In the genomic region with DNA sequence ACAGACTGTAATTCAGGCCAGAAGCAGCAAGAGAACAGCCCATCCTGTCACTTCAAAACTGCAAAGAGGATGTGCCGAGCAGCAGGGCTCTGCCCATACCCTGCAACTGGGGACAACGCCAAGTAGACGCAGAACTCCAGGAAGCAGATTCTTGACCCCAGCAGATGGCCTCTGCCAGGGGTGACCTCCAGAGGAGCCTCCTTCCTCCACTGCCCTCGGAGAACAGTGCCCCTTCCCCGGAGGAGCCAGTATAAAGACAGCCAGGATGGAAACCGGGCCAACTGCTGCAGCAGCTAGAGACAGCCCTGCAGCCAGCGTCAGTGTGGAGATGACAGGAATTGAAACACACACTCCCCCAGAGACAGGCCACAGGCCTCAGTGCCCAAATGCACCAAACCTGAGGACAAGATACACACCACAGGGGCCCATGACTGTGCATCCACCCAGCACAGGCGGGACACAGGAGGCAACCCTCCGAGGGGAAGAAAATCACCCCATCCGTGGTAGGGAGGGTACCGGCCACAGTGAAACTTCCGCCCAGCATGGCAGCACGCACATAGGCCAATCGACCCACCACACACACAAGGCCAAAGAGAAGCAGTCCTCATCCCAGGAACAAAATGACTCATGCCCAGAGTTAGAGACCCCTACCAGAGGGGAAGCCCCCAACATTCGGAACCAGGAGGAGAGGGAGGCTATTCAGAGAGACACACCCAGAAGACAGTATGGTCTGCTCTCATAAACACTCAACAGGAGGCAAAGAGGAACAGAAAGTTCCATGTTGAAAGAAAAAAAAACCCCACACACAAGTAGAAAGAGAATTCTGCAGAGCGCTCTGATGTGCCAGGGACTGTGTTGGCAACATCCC, we compare ENCODE assay signal across 8 cellular contexts. TPM values are rescaled to one million over a fixed set of nuclear protein-coding genes. Genes with fewer than 3 reads are reported as not detected.
A peak's percentile ranks its signal among the peaks of the same experiment; 100 is the strongest.
DNase-seq lines count a peak whose midpoint lies in the region; ATAC-seq and TF ChIP-seq lines count a peak whose summit lies in the region.

No MANE protein-coding gene starts in this region.

- no TSS peak for BruUV-seq in HCT116 (replicated peaks; lab: Mats Ljungman, UMichigan)

- peaks cover 0 to 5% of the 10 kb centered on the region in 2 experiments; a peak in 1 of 4 replicates for H3K36me3 ChIP-seq in HCT116 (ENCODE audit: control insufficient read depth in 1 of 2, insufficient read depth in 2 of 2, low read length in 2 of 2)
- H3K36me3 ChIP-seq in OCI-LY3 (replicated peaks; ENCODE audit: low read depth, low read length) = peaks cover 22% of the 10 kb centered on the region
- H3K36me3 ChIP-seq in neuronal stem cell (replicated peaks in 1 of 2; ENCODE audit: control insufficient read depth in 2 of 2, insufficient read depth in 2 of 2, low read length in 2 of 2) = no peaks in the 10 kb centered on the region

- no peak for TF ChIP-seq RAD21 in HCT116 (IDR thresholded peaks at IDR 0.05; ENCODE audit: low read depth)

- no peak overlapping the region for H2AK5ac ChIP-seq in neuronal stem cell (ENCODE audit: low read depth, low read length)

- TF ChIP-seq CTCF in HCT116 (IDR thresholded peaks at IDR 0.05 in 2 of 3, conservative IDR thresholded peaks at IDR 0.05 in 1 of 3; ENCODE audit: borderline replicate concordance in 1 of 3, insufficient read depth in 1 of 3, low read depth in 2 of 3, low read length in 2 of 3) (no peak), OCI-LY3 (IDR thresholded peaks at IDR 0.05; ENCODE audit: low read depth, low read length) (no peak)

- no peak overlapping the region for H2AFZ ChIP-seq in HCT116 (ENCODE audit: low read depth, low read length, poor library complexity, severe bottlenecking)
- H2AFZ ChIP-seq in OCI-LY3 (ENCODE audit: low read depth, low read length) = no peak overlapping the region
- H2AFZ ChIP-seq in neuronal stem cell (ENCODE audit: low read length) = peak overlapping the region; percentile 32

- peak overlapping the region; percentile 6 for H3K18ac ChIP-seq in neuronal stem cell (ENCODE audit: low read length)

- RAD21 ChIA-PET in HCT116 (lab: Charles Lee; ENCODE audit: low non-redundant PET in 1 of 2, low total read pairs in 2 of 2, uncharacterized antibody in 2 of 2, unreplicated experiment in 2 of 2) = no interaction called here

- H4K91ac ChIP-seq in neuronal stem cell (ENCODE audit: low read depth, low read length, poor library complexity) = no peak overlapping the region

- H3K4me3 ChIP-seq in HCT116 (replicated peaks in 1 of 2; ENCODE audit: low read depth in 1 of 2, low read length in 2 of 2) (no peak overlapping the region), OCI-LY3 (ENCODE audit: low read length) (peak overlapping the region; percentile 91), neuronal stem cell (ENCODE audit: low read length in 2 of 2) (no peak overlapping the region)

- ATAC-seq in GM18502 (IDR thresholded peaks at IDR 0.05; ENCODE audit: poor library complexity, unreplicated experiment) = peak; percentile 41
- no peak for ATAC-seq in HCT116

- H3K9me3 ChIP-seq in HCT116 (ENCODE audit: control insufficient read depth in 1 of 2, insufficient read depth in 1 of 2, low read depth in 1 of 2, low read length in 2 of 2) (no peaks in the 10 kb centered on the region), OCI-LY3 (ENCODE audit: insufficient read depth, low read length) (no peaks in the 10 kb centered on the region), neuronal stem cell (replicated peaks in 1 of 2; ENCODE audit: control insufficient read depth in 2 of 2, insufficient read depth in 1 of 2, low read depth in 1 of 2, low read length in 2 of 2) (no peaks in the 10 kb centered on the region)

- CTCF ChIA-PET in HCT116 (lab: Charles Lee) = interaction anchor here (2.5 to 3.6 kb wide), 2 partner anchors 116 to 117 kb away, joined by 34 to 62 read pairs; no protein-coding TSS in a partner anchor

- no peaks in the 10 kb centered on the region for H3K9me2 ChIP-seq in HCT116 (ENCODE audit: insufficient read depth)

- peak overlapping the region; percentile 24; the same call in 1 of the 2 replicates for H3K27ac ChIP-seq in HCT116 (ENCODE audit: low read depth, low read length)
- peak overlapping the region; percentile 93 for H3K27ac ChIP-seq in OCI-LY3 (ENCODE audit: low read length)
- no peak overlapping the region for H3K27ac ChIP-seq in neuronal stem cell (replicated peaks; ENCODE audit: low read length)

- H2BK12ac ChIP-seq in neuronal stem cell (ENCODE audit: low read length) = no peak overlapping the region

- H3K9ac ChIP-seq in HCT116 (ENCODE audit: low read length) = peak overlapping the region; percentile 100
- peak overlapping the region; percentile 93 for H3K9ac ChIP-seq in OCI-LY3 (ENCODE audit: low read length)
- H3K9ac ChIP-seq in neuronal stem cell (ENCODE audit: low read depth, low read length, poor library complexity) = peak overlapping the region; percentile 56

- no peak for TF ChIP-seq POLR2A in HCT116 (IDR thresholded peaks at IDR 0.05; ENCODE audit: borderline replicate concordance, extremely low read depth, insufficient read depth, insufficient read length)

- H2BK15ac ChIP-seq in neuronal stem cell (ENCODE audit: low read length) = no peak overlapping the region

- DNase-seq in HCT116 (ENCODE audit: low read depth, low spot score) = no peak
- DNase-seq in dermis blood vessel endothelial cell = peak; percentile 74
- no peak for DNase-seq in neuronal stem cell (ENCODE audit: low spot score)
- no peak for DNase-seq in DMS53 treated with DMSO at 0.1 percent for 48 hours (lab: John Stamatoyannopoulos, UW; ENCODE audit: unreplicated experiment)
- DNase-seq in midbrain (lab: John Stamatoyannopoulos, UW) = no peak
- no peak for DNase-seq in HuH-7.5 (ENCODE audit: low spot score)

- H3K4me2 ChIP-seq in HCT116 (ENCODE audit: low read length) = peak overlapping the region; percentile 100
- peak overlapping the region; percentile 99 for H3K4me2 ChIP-seq in OCI-LY3 (ENCODE audit: low read length)
- no peak overlapping the region for H3K4me2 ChIP-seq in neuronal stem cell (ENCODE audit: insufficient read depth, low read length, poor library complexity, severe bottlenecking)

- H3K79me1 ChIP-seq in neuronal stem cell (ENCODE audit: low read depth, low read length) = peaks cover 5% of the 10 kb centered on the region

- no peak overlapping the region for H4K8ac ChIP-seq in neuronal stem cell (ENCODE audit: low read depth, low read length)

- no peak overlapping the region for H3K23ac ChIP-seq in neuronal stem cell (ENCODE audit: low read depth, low read length, poor library complexity)

- no peak overlapping the region for H2BK120ac ChIP-seq in neuronal stem cell (ENCODE audit: low read depth, low read length)

- intact Hi-C loops in HCT116 (cut with micrococcal nuclease) = no loop called here

- WGBS in neuronal stem cell (ENCODE audit: extremely low coverage in 2 of 2, insufficient read length in 2 of 2, insufficient replicate concordance in 1 of 2), 2 donors = no CpG with 5 or more reads among the region's 16 CpGs

- H3K27me3 ChIP-seq in HCT116 (ENCODE audit: insufficient read depth, low read length) (no peaks in the 10 kb centered on the region), OCI-LY3 (ENCODE audit: low read depth, low read length) (no peaks in the 10 kb centered on the region), neuronal stem cell (ENCODE audit: control insufficient read depth in 3 of 3, insufficient read depth in 3 of 3, low read depth in 1 of 3, low read length in 3 of 3) (peaks cover 21 to 40% (median 31%) of the 10 kb centered on the region in 3 experiments)

- H4K20me1 ChIP-seq in HCT116 (ENCODE audit: insufficient read depth) (peaks cover 19% of the 10 kb centered on the region; the same call in 1 of the 2 replicates), OCI-LY3 (ENCODE audit: insufficient read depth, low read length) (peaks cover 66% of the 10 kb centered on the region)

- H3K4ac ChIP-seq in neuronal stem cell (ENCODE audit: low read length) = no peak overlapping the region

- POLR2A ChIA-PET in HCT116 (lab: Charles Lee) = no interaction called here

- H3K79me2 ChIP-seq in HCT116 (ENCODE audit: insufficient read depth, low read length) (peaks cover 97% of the 10 kb centered on the region), OCI-LY3 (ENCODE audit: low read length) (peaks cover 97% of the 10 kb centered on the region)

- H2BK5ac ChIP-seq in neuronal stem cell (ENCODE audit: low read length) = no peak overlapping the region

- H3K14ac ChIP-seq in neuronal stem cell (ENCODE audit: low read length) = no peak overlapping the region

- peaks cover 61 to 75% of the 10 kb centered on the region in 2 experiments for H3K4me1 ChIP-seq in HCT116 (ENCODE audit: control insufficient read depth in 1 of 2, insufficient read depth in 2 of 2, low read length in 2 of 2)
- peaks cover 55% of the 10 kb centered on the region for H3K4me1 ChIP-seq in OCI-LY3 (ENCODE audit: low read length)
- H3K4me1 ChIP-seq in neuronal stem cell (ENCODE audit: control insufficient read depth in 2 of 2, insufficient read depth in 1 of 2, low read depth in 1 of 2, low read length in 2 of 2) = peaks cover 37 to 38% of the 10 kb centered on the region in 2 donors

TF ChIP-seq in HCT116, 20 proteins besides CTCF, POLR2A, EP300 and RAD21 (continues in another document):
- TF ChIP-seq SRF (IDR thresholded peaks at IDR 0.05; ENCODE audit: low read depth) (no peak), EZH2phosphoT487 (IDR thresholded peaks at IDR 0.05; ENCODE audit: borderline replicate concordance) (no peak), TCF7L2 (IDR thresholded peaks at IDR 0.05; ENCODE audit: borderline replicate concordance, extremely low read depth, insufficient read depth, insufficient read length) (no peak), POLR2AphosphoS5 (IDR thresholded peaks at IDR 0.05; ENCODE audit: low read depth, low read length) (no peak), YY1 (IDR thresholded peaks at IDR 0.05; ENCODE audit: extremely low read depth, insufficient replicate concordance, low read depth, low read length) (no peak), EGR1 (IDR thresholded peaks at IDR 0.05; ENCODE audit: low read depth) (no peak)

RNA-seq across cellular contexts. Expression of a gene that starts 5.6 kb away (rescaled TPM):
- 239 TPM for total RNA-seq in HCT116 (2021; ENCODE audit: unreplicated experiment)
- polyA plus RNA-seq in HCT116 (2012) = 99.3 and 137 TPM in 2 replicates
- total RNA-seq in dermis blood vessel endothelial cell = 517 and 766 TPM in 2 replicates
- polyA plus RNA-seq in neuronal stem cell (2013, experiment 1 of 2) = 6.4 TPM
- 6.9 TPM for polyA plus RNA-seq in neuronal stem cell (2013, experiment 2 of 2)

RNA-seq across cellular contexts. Expression of a gene that starts 32.7 kb away (rescaled TPM):
- total RNA-seq in HCT116 (2021; ENCODE audit: unreplicated experiment) = 1,901 TPM
- 2,991 and 3,021 TPM in 2 replicates for polyA plus RNA-seq in HCT116 (2012)
- 1,345 and 1,561 TPM in 2 replicates for total RNA-seq in dermis blood vessel endothelial cell
- 2,514 TPM for polyA plus RNA-seq in neuronal stem cell (2013, experiment 1 of 2)
- 2,457 TPM for polyA plus RNA-seq in neuronal stem cell (2013, experiment 2 of 2)

RNA-seq across cellular contexts. Expression of a gene that starts 50.3 kb away (rescaled TPM):
- total RNA-seq in HCT116 (2021; ENCODE audit: unreplicated experiment) (49.0 TPM), dermis blood vessel endothelial cell (13.8 and 15.1 TPM in 2 replicates)
- 23.7 and 25.5 TPM in 2 replicates for polyA plus RNA-seq in HCT116 (2012)
- polyA plus RNA-seq in neuronal stem cell (2013, experiment 1 of 2) = 14.3 TPM
- polyA plus RNA-seq in neuronal stem cell (2013, experiment 2 of 2) = 14.6 TPM
